ENCODE assay signal across 22 cellular contexts in the genomic region with DNA sequence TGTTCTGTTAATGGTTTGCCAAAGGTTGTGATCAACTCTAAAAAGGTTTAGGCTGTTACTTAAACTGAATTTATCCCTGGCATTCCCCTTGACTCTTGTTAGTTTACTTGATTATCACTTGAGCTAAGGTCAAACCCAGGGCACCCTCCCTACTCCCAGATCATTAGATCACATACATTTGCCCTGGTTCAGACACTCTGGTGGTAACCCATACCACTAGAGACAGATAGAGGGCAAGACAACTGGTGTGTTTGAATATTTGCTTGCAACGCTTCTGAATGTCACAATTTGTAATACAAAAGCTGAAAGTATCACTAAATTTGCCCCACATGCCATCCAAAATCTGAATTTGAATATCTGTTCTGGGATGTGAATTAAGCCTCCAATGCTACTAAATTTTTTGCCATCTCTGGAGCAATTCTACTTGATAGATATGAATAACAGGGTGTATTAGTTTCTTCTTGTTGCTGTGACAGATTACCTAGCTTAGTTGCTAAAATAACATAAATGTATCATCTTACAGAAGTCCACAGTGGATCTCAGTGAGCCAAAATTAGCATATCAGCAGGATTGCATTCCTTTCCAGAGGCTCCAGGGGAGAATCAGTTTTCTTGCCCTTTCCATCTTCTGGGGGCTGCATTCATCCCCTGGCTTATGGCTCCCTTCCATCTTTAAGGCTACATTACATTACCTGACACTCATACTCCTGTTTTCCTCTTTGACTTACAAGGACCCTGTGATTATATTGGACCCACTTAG. TPM values are rescaled to one million over a fixed set of nuclear protein-coding genes. Genes with fewer than 3 reads are reported as not detected.
DNase-seq lines count a peak whose midpoint lies in the region; ATAC-seq, FAIRE-seq and TF ChIP-seq lines count a peak whose summit lies in the region.
"Had no signal": no experiment of that assay in that cellular context is flagged by ENCODE, and none has a peak within 500 bp of the region (broad histone marks: within the 10 kb centered on the region; RNA-seq: fewer than 3 reads in every experiment).

No MANE protein-coding gene starts in this region.

- H3K27ac ChIP-seq in HUES64 (ENCODE audit: low read depth, low read length) (peak overlapping the region; percentile 67), H1 (ENCODE audit: low read depth, low read length) (no peak overlapping the region), WERI-Rb-1 (no peak overlapping the region)
- H3K27ac ChIP-seq: BLaER1 treated with 17β-estradiol and CSF1 and Interleukin-3, amounts not matched to agents 10 nM and 100 nM; RWPE1 had no signal

- H3K27me3 ChIP-seq in HUES64 (ENCODE audit: insufficient read depth, low read length) (no peaks in the 10 kb centered on the region), H1 (replicated peaks in 1 of 4; ENCODE audit: control insufficient read depth in 3 of 4, extremely low read depth in 1 of 4, insufficient read depth in 3 of 4, low read length in 3 of 4) (no peaks in the 10 kb centered on the region), WERI-Rb-1 (ENCODE audit: insufficient read depth, low read depth, severe bottlenecking) (no peaks in the 10 kb centered on the region), HAP-1 (ENCODE audit: low read depth) (no peaks in the 10 kb centered on the region)
- H3K27me3 ChIP-seq: BLaER1 treated with 17β-estradiol and CSF1 and Interleukin-3, amounts not matched to agents 10 nM and 100 nM; MG63 had no signal

- H3K23me2 ChIP-seq in H1 (ENCODE audit: low read depth, low read length) = no peaks in the 10 kb centered on the region

- no peaks in the 10 kb centered on the region for H4K20me1 ChIP-seq in H1 (replicated peaks in 1 of 2; ENCODE audit: control insufficient read depth in 1 of 2, insufficient read depth in 2 of 2, low read length in 2 of 2)

- H3K9ac ChIP-seq in HUES64 (ENCODE audit: low read depth, low read length) (no peak overlapping the region), H1 (replicated peaks in 1 of 4; ENCODE audit: extremely low read depth in 1 of 4, low read depth in 3 of 4, low read length in 3 of 4) (no peak overlapping the region)
- H3K9ac ChIP-seq: BLaER1 treated with 17β-estradiol and CSF1 and Interleukin-3, amounts not matched to agents 10 nM and 100 nM; SK-N-SH had no signal

- no peaks in the 10 kb centered on the region for H3K79me1 ChIP-seq in H1 (ENCODE audit: low read depth, low read length)

- H4K8ac ChIP-seq in H1 (ENCODE audit: extremely low read depth, insufficient read depth, low read length) = no peak overlapping the region

- no peak overlapping the region for H3K23ac ChIP-seq in H1 (ENCODE audit: insufficient read length)

- H4K5ac ChIP-seq in H1 (ENCODE audit: insufficient read length, low read depth, low read length) = peak overlapping the region; percentile 66

- no peak overlapping the region for H3K4ac ChIP-seq in H1 (replicated peaks; ENCODE audit: insufficient read length, low read depth, low read length)

- peak overlapping the region; percentile 63; the same call in 1 of the 2 replicates for H2BK5ac ChIP-seq in H1 (ENCODE audit: low read depth, low read length)

- H2AFZ ChIP-seq in H1 (ENCODE audit: low read length) = no peak overlapping the region

- no peak for ATAC-seq in HG03460 (IDR thresholded peaks at IDR 0.05; ENCODE audit: unreplicated experiment)
- ATAC-seq: K562 had no signal

- peak overlapping the region; percentile 84; the same call in 1 of the 2 replicates for H3K18ac ChIP-seq in H1 (ENCODE audit: extremely low read depth, low read length)

- no peaks in the 10 kb centered on the region for H3K79me2 ChIP-seq in H1 (ENCODE audit: control insufficient read depth in 1 of 2, insufficient read depth in 2 of 2, low read length in 2 of 2)

- no peak overlapping the region for H3K56ac ChIP-seq in H1 (replicated peaks; ENCODE audit: insufficient read length, low read depth, low read length)

- POLR2A ChIA-PET in H1 (lab: Charles Lee; ENCODE audit: partially characterized antibody) = interaction anchor here (0.8 to 1.4 kb wide), 2 partner anchors 59 to 303 kb away, joined by 3 read pairs; no protein-coding TSS in a partner anchor

- no peak overlapping the region for H3K14ac ChIP-seq in H1 (ENCODE audit: insufficient read length)

- 0 out of 2 replicates have a peak overlapping the region, but pooled peaks have one; percentile 13 for H2BK12ac ChIP-seq in H1 (ENCODE audit: low read depth, low read length)

- H3K4me2 ChIP-seq in H1 (ENCODE audit: insufficient read depth in 1 of 2, low read depth in 2 of 2, low read length in 2 of 2) = peak overlapping the region; percentile 30 to 31
- H3K4me2 ChIP-seq: BLaER1 treated with 17β-estradiol and CSF1 and Interleukin-3, amounts not matched to agents 10 nM and 100 nM; SK-N-SH had no signal

- H2BK15ac ChIP-seq in H1 (ENCODE audit: low read length) = no peak overlapping the region

- H2AK5ac ChIP-seq in H1 (ENCODE audit: low read depth, low read length) = no peak overlapping the region

- H2BK120ac ChIP-seq in H1 (replicated peaks; ENCODE audit: low read depth, low read length) = no peak overlapping the region

- peaks cover 28% of the 10 kb centered on the region for H3K4me1 ChIP-seq in HUES64 (ENCODE audit: insufficient read depth, low read length)
- H3K4me1 ChIP-seq in H1 (replicated peaks in 1 of 4; ENCODE audit: control insufficient read depth in 3 of 4, insufficient read depth in 4 of 4, low read length in 3 of 4) = peaks cover 4 to 16% (median 12%) of the 10 kb centered on the region in 4 experiments; a peak in 6 of 7 replicates
- H3K4me1 ChIP-seq in HAP-1 = peaks cover 2% of the 10 kb centered on the region; the same call in 1 of the 2 replicates
- H3K4me1 ChIP-seq: BLaER1 treated with 17β-estradiol and CSF1 and Interleukin-3, amounts not matched to agents 10 nM and 100 nM; Caco-2 had no signal

- H3K4me3 ChIP-seq in HUES64 (ENCODE audit: low read length) (no peak overlapping the region), H1 (ENCODE audit: extremely low read depth in 1 of 4, insufficient read depth in 2 of 4, low read depth in 3 of 4, low read length in 4 of 4) (peak overlapping the region in 1 of 4 experiments; percentile 20; a peak in 1 of 8 replicates), WERI-Rb-1 (ENCODE audit: low read depth, low read length) (no peak overlapping the region), HAP-1 (no peak overlapping the region)
- H3K4me3 ChIP-seq: BLaER1 treated with 17β-estradiol and CSF1 and Interleukin-3, amounts not matched to agents 10 nM and 100 nM; K562; MG63 had no signal

- H3K9me3 ChIP-seq in HUES64 (ENCODE audit: insufficient read depth, low read depth, low read length) (no peaks in the 10 kb centered on the region), H1 (ENCODE audit: insufficient read depth in 2 of 2, low read depth in 1 of 2, low read length in 1 of 2) (no peaks in the 10 kb centered on the region), WERI-Rb-1 (ENCODE audit: severe bottlenecking) (no peaks in the 10 kb centered on the region), HAP-1 (no peaks in the 10 kb centered on the region)
- H3K9me3 ChIP-seq: Caco-2, MG63, SK-N-SH had no signal

- WGBS in HUES64 = 0% methylated on average over 1 of the region's 1 CpG
- 14% methylated on average over 1 of the region's 1 CpG; no CpG with 5 or more reads in 1 of the 2 experiments for WGBS in H1 (ENCODE audit: extremely low coverage in 1 of 2, insufficient coverage in 1 of 2, insufficient read length in 1 of 2, insufficient replicate concordance in 2 of 2, low coverage in 1 of 2, low lambda C conversion rate in 2 of 2, missing lambda C conversion rate in 1 of 2), 2 experiments

- no peak overlapping the region for H4K91ac ChIP-seq in H1 (replicated peaks; ENCODE audit: insufficient read length, low read length)

- no peak for TF ChIP-seq RAD21 in H1 (IDR thresholded peaks at IDR 0.05 in 1 of 2, conservative IDR thresholded peaks at IDR 0.05 in 1 of 2; ENCODE audit: low read depth in 2 of 2, low read length in 2 of 2)

- H3K36me3 ChIP-seq in HUES64 (ENCODE audit: insufficient read depth, low read length) = peaks cover 12% of the 10 kb centered on the region; the same call in 1 of the 2 replicates
- H3K36me3 ChIP-seq in H1 (ENCODE audit: control insufficient read depth in 2 of 4, insufficient read depth in 4 of 4, low read length in 3 of 4) = no peaks in the 10 kb centered on the region; a peak in 1 of 8 replicates
- H3K36me3 ChIP-seq in WERI-Rb-1 = no peaks in the 10 kb centered on the region; the same call in 1 of the 2 replicates
- H3K36me3 ChIP-seq in HAP-1 (replicated peaks) = no peaks in the 10 kb centered on the region
- H3K36me3 ChIP-seq: MG63 had no signal

- TF ChIP-seq CTCF in H1 (IDR thresholded peaks at IDR 0.05; ENCODE audit: control extremely low read depth in 1 of 3, insufficient read depth in 1 of 3, low read depth in 1 of 3, low read length in 3 of 3) (no peak), WERI-Rb-1 (IDR thresholded peaks at IDR 0.05; ENCODE audit: low read depth, low read length) (no peak)

- no peak for TF ChIP-seq EP300 in H1 (IDR thresholded peaks at IDR 0.05; ENCODE audit: borderline replicate concordance in 1 of 2, low read depth in 2 of 2, low read length in 2 of 2)

- no peak for TF ChIP-seq POLR2A in H1 (IDR thresholded peaks at IDR 0.05; ENCODE audit: control extremely low read depth in 1 of 2, low read depth in 2 of 2, low read length in 2 of 2)

- no peak for DNase-seq in H1 (ENCODE audit: low read depth in 1 of 2, low spot score in 2 of 2)
- peak; percentile 18 for DNase-seq in iPS-NIHi11 (ENCODE audit: low spot score)
- DNase-seq in WERI-Rb-1 = no peak
- DNase-seq in urothelium cell line (ENCODE audit: low spot score) = no peak
- DNase-seq in HAP-1 (ENCODE audit: low spot score in 2 of 2) = no peak
- DNase-seq: Caco-2; CD4-positive, alpha-beta memory T cell; DMS 273 treated with DMSO at 0.1 percent for 48 hours; DMS79 treated with DMSO at 0.1 percent for 48 hours; MG63; NCI-H1048; NCI-H1436; NCI-H187 treated with DMSO at 0.1 percent for 48 hours; NCI-H2107; NCI-H748 treated with DMSO at 0.1 percent for 48 hours; SHP77 treated with DMSO at 0.1 percent for 48 hours; SK-N-SH had no signal

- CTCF ChIA-PET in H1 (lab: Charles Lee; ENCODE audit: partially characterized antibody) = interaction anchor here (0.7 to 2.7 kb wide), 9 partner anchors 15 to 303 kb away, joined by 3 to 11 read pairs (median 5); no protein-coding TSS in a partner anchor

- peak; percentile 88 for FAIRE-seq in H1 (lab: Jason Lieb, UNC)
- FAIRE-seq in urothelium cell line (lab: Jason Lieb, UNC) = no peak
- FAIRE-seq: K562 had no signal

- H2BK20ac ChIP-seq in H1 (ENCODE audit: low read length) = no peak overlapping the region

- in situ Hi-C loops in HAP-1 (cut with MboI; ENCODE audit: low sequenced_read_pairs) = no loop called here

RNA-seq across cellular contexts. Expression of gene FIG4, which starts 45.4 kb away (rescaled TPM):
- polyA plus RNA-seq in HUES64 (2013, experiment 1 of 2) = 16.6 TPM
- polyA plus RNA-seq in HUES64 (2013, experiment 2 of 2) = 22.8 TPM
- 21.3 and 21.9 TPM in 2 replicates for total RNA-seq in H1 (2021; fragmentation: NEBNext Ultra II Directional; extraction: Animal tissue kit (Norgen Biotek cat#: 25700))
- polyA plus RNA-seq in H1 (2011; rRNA removed) = 7.7 and 11.8 TPM in 2 replicates
- polyA plus RNA-seq in H1 (2011; cell fraction: cytosol; rRNA removed) = 16.6 TPM
- 8.2 TPM for polyA plus RNA-seq in H1 (2011; cell fraction: nucleus; rRNA removed)
- polyA plus RNA-seq in H1 (2012, experiment 1 of 2) = 17.4 to 23.1 TPM (median 18.4 TPM) in 4 replicates
- polyA plus RNA-seq in H1 (2012, experiment 2 of 2) = 1.8 TPM
- 13.2 TPM for polyA plus RNA-seq in H1 (2013, experiment 1 of 2)
- polyA plus RNA-seq in H1 (2013, experiment 2 of 2) = 10.8 TPM
- polyA minus RNA-seq in H1 (2011; rRNA and poly(A)+ RNA removed) = 20.0 and 33.3 TPM in 2 replicates
- 15.3 TPM for polyA minus RNA-seq in H1 (2011; cell fraction: cytosol; rRNA and poly(A)+ RNA removed)
- 27.3 TPM for polyA minus RNA-seq in H1 (2011; cell fraction: nucleus; rRNA and poly(A)+ RNA removed)

RNA-seq across cellular contexts. Expression of gene AK9, which starts 45.5 kb away (rescaled TPM):
- 2.1 TPM for polyA plus RNA-seq in HUES64 (2013, experiment 1 of 2)
- polyA plus RNA-seq in HUES64 (2013, experiment 2 of 2) = 3.4 TPM
- 1.8 and 2.7 TPM in 2 replicates for total RNA-seq in H1 (2021; fragmentation: NEBNext Ultra II Directional; extraction: Animal tissue kit (Norgen Biotek cat#: 25700))
- 1.0 and 2.2 TPM in 2 replicates for polyA plus RNA-seq in H1 (2011; rRNA removed)
- 2.1 TPM for polyA plus RNA-seq in H1 (2011; cell fraction: cytosol; rRNA removed)
- 0.94 TPM for polyA plus RNA-seq in H1 (2011; cell fraction: nucleus; rRNA removed)
- polyA plus RNA-seq in H1 (2012, experiment 1 of 2) = 1.4 to 4.2 TPM (median 2.3 TPM) in 4 replicates
- polyA plus RNA-seq in H1 (2012, experiment 2 of 2) = 0.20 TPM
- 3.2 TPM for polyA plus RNA-seq in H1 (2013, experiment 1 of 2)
- polyA plus RNA-seq in H1 (2013, experiment 2 of 2) = 3.4 TPM
- 0.79 and 1.3 TPM in 2 replicates for polyA minus RNA-seq in H1 (2011; rRNA and poly(A)+ RNA removed)
- 1.3 TPM for polyA minus RNA-seq in H1 (2011; cell fraction: cytosol; rRNA and poly(A)+ RNA removed)
- polyA minus RNA-seq in H1 (2011; cell fraction: nucleus; rRNA and poly(A)+ RNA removed) = 3.1 TPM
